Comparison of ENCODE assay signal across 1 cellular context in genomic region chr18:75429975-75430374, GRCh38.
TF ChIP-seq lines count a peak whose summit lies in the region.

No MANE protein-coding gene starts in this region.

TF ChIP-seq in HEK293, 187 proteins besides CTCF, POLR2A, EP300 and RAD21 (continued from another document and continues in another):
- TF ChIP-seq ZBTB20 (tag by site-specific recombination; IDR thresholded peaks at IDR 0.05) (no peak), OVOL3 (tag by site-specific recombination; IDR thresholded peaks at IDR 0.05) (no peak), ZNF433 (tag by site-specific recombination; IDR thresholded peaks at IDR 0.05; ENCODE audit: low read depth) (no peak), ZNF513 (tag by site-specific recombination; IDR thresholded peaks at IDR 0.05) (no peak), ZBTB7A (tag by site-specific recombination; IDR thresholded peaks at IDR 0.05; ENCODE audit: low read depth) (no peak), ZBTB8A (tag by site-specific recombination; IDR thresholded peaks at IDR 0.05) (0 out of 2 replicates have a peak, but pooled peaks have one; percentile 22), SALL2 (tag by site-specific recombination; IDR thresholded peaks at IDR 0.05; ENCODE audit: borderline replicate concordance) (no peak), TSHZ1 (tag by site-specific recombination; IDR thresholded peaks at IDR 0.05; ENCODE audit: borderline replicate concordance) (peak; percentile 46; the same call in 1 of the 2 replicates), ZNF548 (tag by site-specific recombination; IDR thresholded peaks at IDR 0.05) (no peak), ZNF354C (tag by site-specific recombination; IDR thresholded peaks at IDR 0.05; ENCODE audit: borderline replicate concordance, low read depth) (no peak), ZNF211 (tag by site-specific recombination; IDR thresholded peaks at IDR 0.05; ENCODE audit: low read depth) (no peak), ZNF544 (tag by site-specific recombination; IDR thresholded peaks at IDR 0.05) (no peak), ZNF837 (tag by site-specific recombination; IDR thresholded peaks at IDR 0.05) (no peak), ZNF560 (tag by site-specific recombination; IDR thresholded peaks at IDR 0.05; ENCODE audit: borderline replicate concordance) (no peak), ZNF660 (tag by site-specific recombination; IDR thresholded peaks at IDR 0.05) (peak; percentile 56; the same call in 1 of the 2 replicates), WT1 (tag by site-specific recombination; IDR thresholded peaks at IDR 0.05) (peak; percentile 69), ZBTB10 (tag by site-specific recombination; IDR thresholded peaks at IDR 0.05) (no peak), ZNF843 (tag by site-specific recombination; IDR thresholded peaks at IDR 0.05) (peak; percentile 77), ZNF530 (tag by site-specific recombination; IDR thresholded peaks at IDR 0.05; ENCODE audit: low read depth) (no peak), ZNF624 (tag by site-specific recombination; IDR thresholded peaks at IDR 0.05) (no peak), ZNF76 (tag by site-specific recombination; IDR thresholded peaks at IDR 0.05; ENCODE audit: borderline replicate concordance, low read depth) (no peak), ZNF768 (tag by site-specific recombination; IDR thresholded peaks at IDR 0.05) (no peak), ZNF335 (tag by site-specific recombination; conservative IDR thresholded peaks at IDR 0.05) (peak; percentile 30), ZNF175 (tag by site-specific recombination; IDR thresholded peaks at IDR 0.05) (no peak), BCL6B (tag by site-specific recombination; IDR thresholded peaks at IDR 0.05) (no peak), ZNF19 (tag by site-specific recombination; IDR thresholded peaks at IDR 0.05; ENCODE audit: low read depth) (no peak), ZFHX2 (tag by site-specific recombination; conservative IDR thresholded peaks at IDR 0.05) (peak; percentile 93), RBAK (tag by site-specific recombination; IDR thresholded peaks at IDR 0.05) (no peak), TCF7L2 (IDR thresholded peaks at IDR 0.05; ENCODE audit: borderline replicate concordance, low read depth, low read length) (no peak), HOXC10 (CRISPR knock-in tag; IDR thresholded peaks at IDR 0.05) (no peak), ZNF292 (tag by site-specific recombination; IDR thresholded peaks at IDR 0.05; ENCODE audit: borderline replicate concordance, low read depth) (no peak), ZNF692 (tag by site-specific recombination; IDR thresholded peaks at IDR 0.05) (peak; percentile 50; the same call in 1 of the 2 replicates), ZFP41 (tag by site-specific recombination; IDR thresholded peaks at IDR 0.05; ENCODE audit: borderline replicate concordance) (no peak), INSM2 (tag by site-specific recombination; IDR thresholded peaks at IDR 0.05) (peak; percentile 77; the same call in 1 of the 2 replicates), ZNF585B (tag by site-specific recombination; IDR thresholded peaks at IDR 0.05) (no peak), ZNF184 (tag by site-specific recombination; IDR thresholded peaks at IDR 0.05) (no peak), KLF1 (tag by site-specific recombination; IDR thresholded peaks at IDR 0.05) (no peak; the same call in 1 of the 2 replicates), ZNF404 (tag by site-specific recombination; IDR thresholded peaks at IDR 0.05) (no peak), ZNF341 (tag by site-specific recombination; IDR thresholded peaks at IDR 0.05; ENCODE audit: low read depth) (no peak), ZNF394 (tag by site-specific recombination; IDR thresholded peaks at IDR 0.05; ENCODE audit: borderline replicate concordance) (no peak), ZNF174 (tag by site-specific recombination; IDR thresholded peaks at IDR 0.05) (no peak), ZNF473 (tag by site-specific recombination; IDR thresholded peaks at IDR 0.05) (no peak), ZNF302 (tag by site-specific recombination; IDR thresholded peaks at IDR 0.05; ENCODE audit: low read depth) (no peak), KLF10 (tag by site-specific recombination; IDR thresholded peaks at IDR 0.05) (no peak; the same call in 1 of the 2 replicates), ZBTB21 (tag by site-specific recombination; IDR thresholded peaks at IDR 0.05) (peak; percentile 92), ZNF701 (tag by site-specific recombination; IDR thresholded peaks at IDR 0.05) (no peak), ZNF677 (tag by site-specific recombination; IDR thresholded peaks at IDR 0.05) (no peak), ZNF549 (tag by site-specific recombination; IDR thresholded peaks at IDR 0.05) (no peak), GLI4 (tag by site-specific recombination; IDR thresholded peaks at IDR 0.05) (no peak), HIC1 (tag by site-specific recombination; IDR thresholded peaks at IDR 0.05) (peak; percentile 80), ZBTB6 (tag by site-specific recombination; IDR thresholded peaks at IDR 0.05) (no peak)
